Comparison of ENCODE assay signal across 8 cellular contexts in the genomic region with DNA sequence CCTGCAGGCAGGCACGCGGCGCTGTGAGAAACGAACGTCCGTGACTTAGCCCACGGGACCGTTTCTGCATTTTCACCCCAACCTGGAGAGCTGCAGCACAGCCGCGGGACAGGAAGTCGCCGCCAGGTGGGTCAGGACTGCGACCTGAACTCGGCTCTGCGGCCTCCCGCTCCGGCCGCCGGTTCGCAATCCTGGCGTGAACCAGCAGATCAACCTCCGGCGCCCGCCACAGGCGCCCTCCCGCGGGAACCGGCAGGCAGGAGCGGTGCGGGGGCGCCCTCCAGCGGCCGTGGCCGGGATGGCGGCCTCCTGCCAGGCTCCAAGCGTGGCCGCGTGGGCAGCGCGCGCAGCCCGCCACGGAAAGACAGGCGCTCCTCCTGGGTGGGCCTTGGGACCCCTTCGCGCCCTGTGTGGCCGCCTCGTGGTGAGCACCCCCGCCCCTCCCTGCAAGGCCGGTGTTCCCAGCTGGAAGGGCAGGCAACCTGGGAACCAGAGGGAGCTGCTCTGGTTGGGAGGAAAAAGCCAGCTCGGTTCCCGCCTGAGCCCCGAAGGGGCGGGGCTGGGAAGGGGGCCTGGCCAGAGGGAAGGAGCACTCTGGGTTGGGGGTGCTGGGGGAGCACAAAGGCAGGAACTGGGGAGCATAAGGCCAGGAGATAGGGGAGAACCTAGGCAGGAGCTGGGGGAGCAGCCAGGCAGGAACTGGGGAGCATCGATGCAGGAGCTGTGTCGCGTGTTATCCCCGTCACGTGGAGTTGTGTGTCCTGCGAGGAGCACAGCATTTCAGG. TPM values are rescaled to one million over a fixed set of nuclear protein-coding genes. Genes with fewer than 3 reads are reported as not detected.
DNase-seq lines count a peak whose midpoint lies in the region; ATAC-seq and TF ChIP-seq lines count a peak whose summit lies in the region.

No MANE protein-coding gene starts in this region.

- H3K9me3 ChIP-seq in A673 (ENCODE audit: low read depth, low read length, poor library complexity, severe bottlenecking) (no peaks in the 10 kb centered on the region), ectodermal cell (ENCODE audit: control insufficient read depth, low read length) (no peaks in the 10 kb centered on the region), lung (ENCODE audit: control insufficient read depth in 2 of 2, insufficient read depth in 1 of 2, low read length in 1 of 2) (no peaks in the 10 kb centered on the region)

- H3K4me1 ChIP-seq in A673 (ENCODE audit: insufficient read depth, low read length, poor library complexity, severe bottlenecking) = peaks cover 85% of the 10 kb centered on the region
- H3K4me1 ChIP-seq in ectodermal cell (ENCODE audit: control insufficient read depth, insufficient read depth, low read length) = peaks cover 32% of the 10 kb centered on the region
- peaks cover 5 to 15% of the 10 kb centered on the region in 2 donors for H3K4me1 ChIP-seq in lung (ENCODE audit: control insufficient read depth in 2 of 2, insufficient read depth in 2 of 2, low read length in 2 of 2)

- H3K27ac Mint-ChIP-seq in activated CD4-positive, alpha-beta memory T cell treated with anti-CD3 and anti-CD28 coated beads for 36 hours = no peak overlapping the region

- H3K36me3 Mint-ChIP-seq in activated CD4-positive, alpha-beta memory T cell treated with anti-CD3 and anti-CD28 coated beads for 36 hours = no peaks in the 10 kb centered on the region

- intact Hi-C loops in A673 (cut with micrococcal nuclease; ENCODE audit: unreplicated experiment) = no loop called here
- intact Hi-C loops in activated CD4-positive, alpha-beta memory T cell treated with anti-CD3 and anti-CD28 coated beads for 36 hours (cut with micrococcal nuclease) = loop anchor here (2.0 to 5.0 kb wide), 3 partner anchors 87 to 232 kb away; a partner anchor contains a TSS

- peaks cover 11% of the 10 kb centered on the region for H3K4me1 Mint-ChIP-seq in activated CD4-positive, alpha-beta memory T cell treated with anti-CD3 and anti-CD28 coated beads for 36 hours (ENCODE audit: low read depth)

- no peaks in the 10 kb centered on the region for H3K9me3 Mint-ChIP-seq in activated CD4-positive, alpha-beta memory T cell treated with anti-CD3 and anti-CD28 coated beads for 36 hours

- H3K27me3 Mint-ChIP-seq in activated CD4-positive, alpha-beta memory T cell treated with anti-CD3 and anti-CD28 coated beads for 36 hours = peaks cover 31% of the 10 kb centered on the region

- DNase-seq in A673 (ENCODE audit: low spot score) = peak; percentile 90
- DNase-seq in NCI-H526 treated with DMSO at 0.1 percent for 48 hours (lab: John Stamatoyannopoulos, UW) = peak; percentile 69
- peak; percentile 91 for DNase-seq in activated CD4-positive, alpha-beta memory T cell treated with anti-CD3 and anti-CD28 coated beads for 36 hours
- peak; percentile 87 for DNase-seq in lung (ENCODE audit: low spot score)
- peak; percentile 77 to 88 (median 80) for DNase-seq in stimulated activated CD4-positive, alpha-beta T cell treated with anti-CD3 and anti-CD28 coated beads, TNF-alpha, amount 100 ng/mL, for 1 hour (ENCODE audit: low read depth in 3 of 3, low spot score in 1 of 3)

- TF ChIP-seq CTCF in A673 (conservative IDR thresholded peaks at IDR 0.05; ENCODE audit: low read depth, low read length) (peak; percentile 76), lung (IDR thresholded peaks at IDR 0.05; ENCODE audit: control extremely low read depth, extremely low read depth) (peak; percentile 99)

- CTCF ChIA-PET in A673 (lab: Charles Lee) = interaction anchor here (0.6 to 1.4 kb wide), 10 partner anchors 9 to 341 kb away, joined by 3 to 7 read pairs (median 3); a partner anchor contains a TSS
- CTCF ChIA-PET in activated CD4-positive, alpha-beta memory T cell treated with anti-CD3 and anti-CD28 coated beads for 36 hours (lab: Charles Lee) = interaction anchor here (0.5 to 3.7 kb wide), 36 partner anchors 10 to 1090 kb away, joined by 3 to 58 read pairs (median 4); a partner anchor contains a TSS

- POLR2A ChIA-PET in A673 (lab: Charles Lee; ENCODE audit: low non-redundant PET) = no interaction called here
- POLR2A ChIA-PET in activated CD4-positive, alpha-beta memory T cell treated with anti-CD3 and anti-CD28 coated beads for 36 hours (lab: Charles Lee) = interaction anchor here (0.6 to 1.5 kb wide), 7 partner anchors 27 to 229 kb away, joined by 3 to 5 read pairs (median 3); a partner anchor contains a TSS

- WGBS in ectodermal cell, 2 experiments = 9% methylated on average over 60 of the region's 60 CpGs
- 7 to 9% methylated on average over 54 to 60 of the region's 60 CpGs for WGBS in lung, 2 donors

- H3K4me3 Mint-ChIP-seq in activated CD4-positive, alpha-beta memory T cell treated with anti-CD3 and anti-CD28 coated beads for 36 hours = peak overlapping the region; percentile 29

- ATAC-seq in GM18858 (IDR thresholded peaks at IDR 0.05; ENCODE audit: unreplicated experiment) (peak; percentile 35), HG03457 (IDR thresholded peaks at IDR 0.05; ENCODE audit: unreplicated experiment) (peak; percentile 49), lung (ENCODE audit: insufficient read depth, low FRiP score) (peak; percentile 89)

- no peaks in the 10 kb centered on the region for H3K36me3 ChIP-seq in A673 (ENCODE audit: insufficient read depth, low read length, poor library complexity, severe bottlenecking)
- H3K36me3 ChIP-seq in ectodermal cell (ENCODE audit: control insufficient read depth, insufficient read depth, low read length) = no peaks in the 10 kb centered on the region
- no peaks in the 10 kb centered on the region for H3K36me3 ChIP-seq in lung (ENCODE audit: control insufficient read depth in 2 of 2, insufficient read depth in 2 of 2, low read length in 2 of 2)

- H3K4me3 ChIP-seq in A673 (ENCODE audit: low read depth, low read length, poor library complexity, severe bottlenecking) = peak overlapping the region; percentile 55
- H3K4me3 ChIP-seq in ectodermal cell (ENCODE audit: insufficient read depth, low read depth, low read length) = peak overlapping the region; percentile 43
- H3K4me3 ChIP-seq in lung = no peak overlapping the region

- no peaks in the 10 kb centered on the region for H3K27me3 ChIP-seq in A673 (replicated peaks; ENCODE audit: insufficient read depth, low read depth, low read length, poor library complexity)
- H3K27me3 ChIP-seq in ectodermal cell (ENCODE audit: control insufficient read depth, insufficient read depth, low read length, poor library complexity, severe bottlenecking) = peaks cover 79% of the 10 kb centered on the region
- H3K27me3 ChIP-seq in lung (ENCODE audit: control insufficient read depth, insufficient read depth) = no peaks in the 10 kb centered on the region

- BruUV-seq in A673 (replicated peaks; lab: Mats Ljungman, UMichigan) = TSS peak; percentile 18

- H3K27ac ChIP-seq in A673 (ENCODE audit: low read depth, low read length, poor library complexity, severe bottlenecking) = peak overlapping the region; percentile 71
- H3K27ac ChIP-seq in ectodermal cell (ENCODE audit: insufficient read depth, low read depth, low read length, poor library complexity, severe bottlenecking) = no peak overlapping the region
- H3K27ac ChIP-seq in lung (ENCODE audit: low read depth in 1 of 2, low read length in 1 of 2) = no peak overlapping the region

RNA-seq across cellular contexts. Expression of a gene that starts 28.2 kb away (rescaled TPM):
- total RNA-seq in A673 (2021) = 2,855 and 3,247 TPM in 2 replicates
- 1,000 to 10,000 TPM; 3,773 to 3,928 TPM for total RNA-seq in activated CD4-positive, alpha-beta memory T cell treated with anti-CD3 and anti-CD28 coated beads for 36 hours
- 2,395 TPM for polyA plus RNA-seq in ectodermal cell (2013, experiment 1 of 4)
- polyA plus RNA-seq in ectodermal cell (2013, experiment 2 of 4) = 2,615 TPM
- 2,034 TPM for polyA plus RNA-seq in ectodermal cell (2013, experiment 3 of 4)
- 2,356 TPM for polyA plus RNA-seq in ectodermal cell (2013, experiment 4 of 4)
- total RNA-seq in lung = 1,000 to 10,000 TPM; 3,059 to 3,066 TPM
- polyA plus RNA-seq in lung = 1,000 to 10,000 TPM; 1,461 to 4,301 TPM

RNA-seq across cellular contexts. Expression of a gene that starts 43.8 kb away (rescaled TPM):
- 0.26 and 0.31 TPM in 2 replicates for total RNA-seq in A673 (2021)
- under 1 TPM; 0.33 to 0.46 TPM for total RNA-seq in activated CD4-positive, alpha-beta memory T cell treated with anti-CD3 and anti-CD28 coated beads for 36 hours
- not detected for polyA plus RNA-seq in ectodermal cell (2013, experiment 1 of 4)
- polyA plus RNA-seq in ectodermal cell (2013, experiment 2 of 4) = 0.48 TPM
- not detected for polyA plus RNA-seq in ectodermal cell (2013, experiment 3 of 4)
- polyA plus RNA-seq in ectodermal cell (2013, experiment 4 of 4) = 0.20 TPM
- 1 to 10 TPM; 2.1 to 3.9 TPM for total RNA-seq in lung
- polyA plus RNA-seq in lung = 1 to 10 TPM in 1 of 2 donors, under 1 TPM in 1; 0.46 to 1.8 TPM

Comparison
In these comparisons a context has a peak if more than half of its experiments do, and no peak if none do; other contexts are left out.
1. ATAC-seq: peak in every context shown above with its lines; median percentile 89 in lung; 49 in HG03457; 35 in GM18858.